8 cellular contexts compared by ENCODE assay signal in genomic region chr3:99637381-99638111, GRCh38. TPM values are rescaled to one million over a fixed set of nuclear protein-coding genes. Genes with fewer than 3 reads are reported as not detected.
DNase-seq lines count a peak whose midpoint lies in the region; ATAC-seq and TF ChIP-seq lines count a peak whose summit lies in the region.

No MANE protein-coding gene starts in this region.

- peak overlapping the region; percentile 79 for H3K9ac ChIP-seq in mammary epithelial cell (ENCODE audit: insufficient read depth, low read length)

- no peaks in the 10 kb centered on the region for H3K9me3 ChIP-seq in mammary epithelial cell (replicated peaks; ENCODE audit: insufficient read depth, low read length)
- H3K9me3 ChIP-seq in left lung: no peaks in the 10 kb centered on the region
- H3K9me3 ChIP-seq in thyroid gland: no peaks in the 10 kb centered on the region

- in situ Hi-C loops in mammary epithelial cell (cut with MboI; ENCODE audit: low sequenced_read_pairs in 2 of 2): no loop called here

- H3K27ac ChIP-seq in mammary epithelial cell (ENCODE audit: insufficient read depth, low read depth, low read length): peak overlapping the region; percentile 84
- peak overlapping the region; percentile 49 to 87 for H3K27ac ChIP-seq in left lung
- H3K27ac ChIP-seq in thyroid gland: peak overlapping the region; percentile 47 to 85 (median 79)

- peak; percentile 27 for ATAC-seq in left lung

- 2% methylated on average over 15 of the region's 22 CpGs for WGBS in mammary epithelial cell (ENCODE audit: low coverage, missing lambda C conversion rate)
- 0% methylated on average over 20 to 21 of the region's 22 CpGs for WGBS in thyroid gland, 2 donors

- no peaks in the 10 kb centered on the region for H4K20me1 ChIP-seq in mammary epithelial cell (ENCODE audit: insufficient read depth, low read length)

- H3K36me3 ChIP-seq in mammary epithelial cell (ENCODE audit: insufficient read depth, low read length) (no peaks in the 10 kb centered on the region), left lung (no peaks in the 10 kb centered on the region), thyroid gland (no peaks in the 10 kb centered on the region)

- no peak overlapping the region for H3K4me3 Mint-ChIP-seq in activated naive CD4-positive, alpha-beta T cell treated with anti-CD3 and anti-CD28 coated beads for 36 hours

- peak overlapping the region; percentile 48 to 71 (median 67) for H3K4me3 ChIP-seq in mammary epithelial cell (replicated peaks in 1 of 3; ENCODE audit: insufficient read depth in 1 of 3, low read depth in 2 of 3, low read length in 3 of 3)
- peak overlapping the region; percentile 40 to 47 for H3K4me3 ChIP-seq in left lung
- H3K4me3 ChIP-seq in thyroid gland (replicated peaks in 1 of 3): peak overlapping the region; percentile 55 to 66 (median 57)

- CTCF ChIA-PET in activated naive CD4-positive, alpha-beta T cell treated with anti-CD3 and anti-CD28 coated beads for 36 hours (lab: Charles Lee): no interaction called here
- CTCF ChIA-PET in mammary epithelial cell (lab: Charles Lee; ENCODE audit: low non-redundant PET): interaction anchor here (0.5 to 1.5 kb wide), 7 partner anchors 8 to 142 kb away, joined by 3 to 29 read pairs (median 6); no protein-coding TSS in a partner anchor

- H3K4me1 Mint-ChIP-seq in activated naive CD4-positive, alpha-beta T cell treated with anti-CD3 and anti-CD28 coated beads for 36 hours (ENCODE audit: low read depth): peaks cover 20% of the 10 kb centered on the region

- peak overlapping the region; percentile 89 for H2AFZ ChIP-seq in mammary epithelial cell (ENCODE audit: low read depth, low read length)

- H3K4me1 ChIP-seq in mammary epithelial cell (ENCODE audit: insufficient read depth, low read length) (peaks cover 28% of the 10 kb centered on the region), left lung (no peaks in the 10 kb centered on the region), thyroid gland (peaks cover 9 to 27% of the 10 kb centered on the region in 2 donors)

- H3K27ac Mint-ChIP-seq in activated naive CD4-positive, alpha-beta T cell treated with anti-CD3 and anti-CD28 coated beads for 36 hours: no peak overlapping the region

- peak overlapping the region; percentile 98 for H3K4me2 ChIP-seq in mammary epithelial cell (ENCODE audit: insufficient read depth, low read depth, low read length)

- BruUV-seq in mammary epithelial cell (replicated peaks; lab: Mats Ljungman, UMichigan): no TSS peak

- dilution Hi-C loops in mammary epithelial cell (cut with HindIII; ENCODE audit: low sequenced_read_pairs): loop anchor here (25.0 kb wide), 1 partner anchor 100 kb away; no protein-coding TSS in a partner anchor

- H3K27me3 ChIP-seq in mammary epithelial cell (ENCODE audit: insufficient read depth, low read length): no peaks in the 10 kb centered on the region
- peaks cover 0 to 45% of the 10 kb centered on the region in 2 donors for H3K27me3 ChIP-seq in left lung
- no peaks in the 10 kb centered on the region for H3K27me3 ChIP-seq in thyroid gland

- intact Hi-C loops in activated naive CD4-positive, alpha-beta T cell treated with anti-CD3 and anti-CD28 coated beads for 36 hours (cut with micrococcal nuclease): loop anchor here (2.0 kb wide), 1 partner anchor 49 kb away; no protein-coding TSS in a partner anchor
- intact Hi-C loops in mammary epithelial cell (cut with micrococcal nuclease) (loop anchor here (1.0 to 5.0 kb wide), 3 partner anchors 100 to 523 kb away; no protein-coding TSS in a partner anchor), left lung (cut with DNase I) (no loop called here), thyroid gland (cut with DNase I) (no loop called here)

- TF ChIP-seq CTCF in mammary epithelial cell (conservative IDR thresholded peaks at IDR 0.05 in 1 of 2, IDR thresholded peaks at IDR 0.05 in 1 of 2; ENCODE audit: extremely low read depth in 1 of 2, insufficient read depth in 1 of 2, low read depth in 1 of 2, low read length in 2 of 2) (no peak), left lung (IDR thresholded peaks at IDR 0.05) (no peak), thyroid gland (IDR thresholded peaks at IDR 0.05) (peak in 1 of 6 experiments; percentile 14)

- H3K79me2 ChIP-seq in mammary epithelial cell (ENCODE audit: insufficient read depth, low read length): peaks cover 10% of the 10 kb centered on the region

- H3K9me3 Mint-ChIP-seq in activated naive CD4-positive, alpha-beta T cell treated with anti-CD3 and anti-CD28 coated beads for 36 hours: no peaks in the 10 kb centered on the region

- H3K36me3 Mint-ChIP-seq in activated naive CD4-positive, alpha-beta T cell treated with anti-CD3 and anti-CD28 coated beads for 36 hours (ENCODE audit: low read depth): no peaks in the 10 kb centered on the region

- peaks cover 58% of the 10 kb centered on the region for H3K27me3 Mint-ChIP-seq in activated naive CD4-positive, alpha-beta T cell treated with anti-CD3 and anti-CD28 coated beads for 36 hours (ENCODE audit: low read depth)

- peak in 1 of 2 donors; percentile 51 for TF ChIP-seq POLR2A in thyroid gland (IDR thresholded peaks at IDR 0.05)

- DNase-seq in activated naive CD4-positive, alpha-beta T cell treated with anti-CD3 and anti-CD28 coated beads for 36 hours: peak; percentile 10
- no peak for DNase-seq in activated naive CD4-positive, alpha-beta T cell treated with anti-CD3 and anti-CD28 coated beads, Interleukin-2, amount 50 U/mL, for 16 hours
- DNase-seq in mammary epithelial cell: peak; percentile 83
- DNase-seq in left lung: no peak
- peak; percentile 38 to 39 for DNase-seq in thyroid gland
- no peak for DNase-seq in germinal center (ENCODE audit: low spot score)
- DNase-seq in stimulated activated CD4-positive, alpha-beta T cell treated with anti-CD3 and anti-CD28 coated beads, Interleukin-2, amount 100 ng/mL, for 48 hours: no peak
- no peak for DNase-seq in DMS153 (lab: John Stamatoyannopoulos, UW)

RNA-seq across cellular contexts. Expression of gene COL8A1, which starts 0.8 kb away (rescaled TPM):
- under 1 TPM; 0.07 to 0.12 TPM for total RNA-seq in activated naive CD4-positive, alpha-beta T cell treated with anti-CD3 and anti-CD28 coated beads for 36 hours
- total RNA-seq in mammary epithelial cell: 10 to 100 TPM; 11.9 to 73.2 TPM
- polyA plus RNA-seq in mammary epithelial cell: 21.7 TPM
- 37.9 TPM for polyA minus RNA-seq in mammary epithelial cell
- total RNA-seq in left lung: 100 to 1,000 TPM in 1 of 2 donors, 10 to 100 TPM in 1; 74.1 to 283 TPM
- 100 to 1,000 TPM in 2 of 4 donors, 10 to 100 TPM in 2; 65.6 to 156 (median 95.6) TPM for total RNA-seq in thyroid gland

Comparison
In these comparisons a context has a peak if more than half of its experiments do, and no peak if none do; other contexts are left out.
1. DNase-seq: peak in activated naive CD4-positive, alpha-beta T cell treated with anti-CD3 and anti-CD28 coated beads for 36 hours (single experiment), mammary epithelial cell (single experiment) and thyroid gland (2 of 2); none in activated naive CD4-positive, alpha-beta T cell treated with anti-CD3 and anti-CD28 coated beads, Interleukin-2, amount 50 U/mL, for 16 hours (single experiment), left lung (0 of 2), germinal center (single experiment), stimulated activated CD4-positive, alpha-beta T cell treated with anti-CD3 and anti-CD28 coated beads, Interleukin-2, amount 100 ng/mL, for 48 hours (0 of 2) and DMS153 (single experiment).
2. RNA of gene COL8A1, which starts 0.8 kb away (total RNA-seq): 74.1 to 283 TPM in left lung, 65.6 to 156 TPM in thyroid gland and 11.9 to 73.2 TPM in mammary epithelial cell; 0.07 to 0.12 TPM in activated naive CD4-positive, alpha-beta T cell treated with anti-CD3 and anti-CD28 coated beads for 36 hours; every median in the first group is over 10 times any median in the second.
3. intact Hi-C loops: an anchor here in activated naive CD4-positive, alpha-beta T cell treated with anti-CD3 and anti-CD28 coated beads for 36 hours (2.0 kb wide) and mammary epithelial cell (1.0 to 5.0 kb wide); none called in left lung and thyroid gland.
4. Peak in every context shown above with its lines, with median percentiles within 50 percentile points of each other: H3K27ac ChIP-seq and H3K4me3 ChIP-seq.